30 cellular contexts compared by ENCODE assay signal in the genomic region with DNA sequence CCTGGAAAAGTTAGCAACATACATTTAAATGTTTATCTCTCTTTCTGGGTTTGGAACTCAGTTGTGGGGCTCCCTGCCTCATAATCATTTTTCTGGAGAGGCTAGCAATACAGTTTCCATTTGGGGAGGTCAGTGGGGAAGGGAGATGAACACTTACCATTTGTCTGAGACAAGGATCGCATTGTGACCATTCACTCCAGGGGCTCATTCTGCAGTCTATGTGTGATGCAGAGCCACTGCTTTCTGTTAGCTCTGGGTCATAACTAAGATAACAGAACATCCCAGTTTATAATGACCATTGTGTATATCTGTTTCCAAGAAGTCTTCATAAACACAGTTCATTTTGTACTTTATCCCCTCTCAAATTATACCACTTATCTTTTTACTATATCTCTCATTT. TPM values are rescaled to one million over a fixed set of nuclear protein-coding genes. Genes with fewer than 3 reads are reported as not detected.
"Had no signal": no experiment of that assay in that cellular context is flagged by ENCODE, and none has a peak within 500 bp of the region (broad histone marks: within the 10 kb centered on the region; RNA-seq: fewer than 3 reads in every experiment).

No MANE protein-coding gene starts in this region.

- H3K36me3 ChIP-seq: left lung, lower lobe of right lung, ovary, prostate gland, sigmoid colon, spleen, tibial nerve, uterus had no signal

- H3K27me3 ChIP-seq: left lung, ovary, sigmoid colon, spleen, tibial nerve, uterus had no signal

- H3K4me3 ChIP-seq: left lung, lower lobe of right lung, mucosa of descending colon, ovary, prostate gland, sigmoid colon, spleen, tibial nerve, uterus had no signal

- H3K36me3 Mint-ChIP-seq: immature natural killer cell; memory B cell; naive thymus-derived CD4-positive, alpha-beta T cell; natural killer cell treated with Interleukin-12 subunit alpha and Interleukin-12 subunit beta and Interleukin-15 and Interleukin-18, amount 100 ng/mL, for 72 hours; stimulated activated effector memory CD8-positive, alpha-beta T cell treated with anti-CD3 and anti-CD28 coated beads, Interleukin-12 subunit alpha, Interleukin-12 subunit beta, amount 100 ng/mL, for 72 hours; type B pancreatic cell had no signal

- H3K27ac Mint-ChIP-seq: immature natural killer cell; memory B cell; natural killer cell treated with Interleukin-12 subunit alpha and Interleukin-12 subunit beta and Interleukin-15 and Interleukin-18, amount 100 ng/mL, for 72 hours; stimulated activated effector memory CD8-positive, alpha-beta T cell treated with anti-CD3 and anti-CD28 coated beads, Interleukin-12 subunit alpha, Interleukin-12 subunit beta, amount 100 ng/mL, for 72 hours; stimulated activated naive CD8-positive, alpha-beta T cell treated with anti-CD3 and anti-CD28 coated beads, Interleukin-15, amount 100 ng/mL, for 72 hours; type B pancreatic cell had no signal

- DNase-seq: immature natural killer cell; kidney; left colon; left lung; lower lobe of right lung; midbrain; mucosa of descending colon; naive thymus-derived CD4-positive, alpha-beta T cell; ovary; posterior cingulate gyrus; retina; right cardiac atrium; sigmoid colon; small intestine; spleen; stimulated activated CD4-positive, alpha-beta T cell treated with anti-CD3 and anti-CD28 coated beads, Interleukin-4, amount 100 ng/mL, for 24 hours; stimulated activated naive CD4-positive, alpha-beta T cell treated with Interleukin-2 at 50 U/mL for 16 hours; stimulated activated naive CD8-positive, alpha-beta T cell treated with anti-CD3 and anti-CD28 coated beads, Interleukin-15, amount 100 ng/mL, for 72 hours; uterus had no signal

- H3K27ac ChIP-seq: left lung, lower lobe of right lung, ovary, prostate gland, sigmoid colon, spleen, tibial nerve, uterus had no signal

- H3K9me3 ChIP-seq: left lung, lower lobe of right lung, mucosa of descending colon, ovary, prostate gland, sigmoid colon, spleen, tibial nerve, uterus had no signal

- H3K27me3 Mint-ChIP-seq: type B pancreatic cell had no signal

- H3K4me1 ChIP-seq: left lung, lower lobe of right lung, prostate gland, sigmoid colon, spleen, tibial nerve, uterus had no signal

- H3K4me1 Mint-ChIP-seq: immature natural killer cell; memory B cell; naive thymus-derived CD4-positive, alpha-beta T cell; stimulated activated effector memory CD8-positive, alpha-beta T cell treated with anti-CD3 and anti-CD28 coated beads, Interleukin-12 subunit alpha, Interleukin-12 subunit beta, amount 100 ng/mL, for 72 hours; stimulated activated naive CD8-positive, alpha-beta T cell treated with anti-CD3 and anti-CD28 coated beads, Interleukin-15, amount 100 ng/mL, for 72 hours had no signal

- H3K4me3 Mint-ChIP-seq: immature natural killer cell; memory B cell; naive thymus-derived CD4-positive, alpha-beta T cell; natural killer cell treated with Interleukin-12 subunit alpha and Interleukin-12 subunit beta and Interleukin-15 and Interleukin-18, amount 100 ng/mL, for 72 hours; stimulated activated effector memory CD8-positive, alpha-beta T cell treated with anti-CD3 and anti-CD28 coated beads, Interleukin-12 subunit alpha, Interleukin-12 subunit beta, amount 100 ng/mL, for 72 hours; stimulated activated naive CD8-positive, alpha-beta T cell treated with anti-CD3 and anti-CD28 coated beads, Interleukin-15, amount 100 ng/mL, for 72 hours; type B pancreatic cell had no signal

- H3K9me3 Mint-ChIP-seq: immature natural killer cell; memory B cell; natural killer cell treated with Interleukin-12 subunit alpha and Interleukin-12 subunit beta and Interleukin-15 and Interleukin-18, amount 100 ng/mL, for 72 hours; stimulated activated effector memory CD8-positive, alpha-beta T cell treated with anti-CD3 and anti-CD28 coated beads, Interleukin-12 subunit alpha, Interleukin-12 subunit beta, amount 100 ng/mL, for 72 hours; type B pancreatic cell had no signal

RNA-seq across cellular contexts. Expression of a gene that starts 22.4 kb away (rescaled TPM):
- total RNA-seq: left colon; mesenteric fat pad; myocyte; naive thymus-derived CD4-positive, alpha-beta T cell; natural killer cell treated with Interleukin-12 subunit alpha and Interleukin-12 subunit beta and Interleukin-15 and Interleukin-18, amount 100 ng/mL, for 72 hours; prostate gland; sigmoid colon; temporal lobe; tibial nerve; ureter; uterus had no signal
- polyA plus RNA-seq: immature natural killer cell; naive thymus-derived CD4-positive, alpha-beta T cell; neural cell; ovary; right cardiac atrium; small intestine; spleen had no signal
